ENCODE assay signal across 12 cellular contexts in the genomic region with DNA sequence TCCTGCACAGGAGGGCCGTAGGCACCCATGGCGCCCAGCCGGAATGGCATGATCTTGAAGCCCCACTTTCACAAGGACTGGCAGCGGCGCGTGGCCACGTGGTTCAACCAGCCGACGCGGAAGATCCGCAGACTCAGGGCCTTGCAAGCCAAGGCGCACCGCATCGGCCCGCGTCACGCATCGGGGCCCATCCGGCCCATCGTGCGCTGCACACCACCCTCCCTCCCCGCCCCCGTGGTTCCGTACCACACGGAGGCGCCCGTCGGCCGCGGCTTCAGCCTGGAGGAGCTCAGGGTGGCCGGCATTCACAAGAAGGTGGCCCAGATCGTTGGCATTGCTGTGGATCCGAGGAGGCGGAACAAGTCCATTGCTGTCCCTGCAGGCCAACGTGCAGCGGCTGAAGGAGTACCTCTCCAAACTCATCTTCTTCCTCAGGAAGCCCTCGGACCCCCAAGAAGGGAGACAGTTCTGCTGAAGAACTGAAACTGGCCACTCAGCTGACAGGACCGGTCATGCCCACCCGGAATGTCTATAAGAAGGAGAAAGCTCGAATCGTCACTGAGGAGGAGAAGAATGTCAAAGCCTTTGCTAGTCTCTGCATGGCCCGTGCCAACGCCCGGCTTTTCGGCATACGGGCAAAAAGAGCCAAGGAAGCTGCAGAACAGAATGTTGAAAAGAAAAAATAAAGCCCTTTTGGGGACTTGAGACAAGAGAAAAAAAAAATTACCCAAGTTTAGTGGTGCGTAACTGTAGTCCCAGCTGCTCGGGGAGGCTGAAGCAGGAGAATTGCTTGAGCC. TPM values are rescaled to one million over a fixed set of nuclear protein-coding genes. Genes with fewer than 3 reads are reported as not detected.
DNase-seq lines count a peak whose midpoint lies in the region; ATAC-seq and TF ChIP-seq lines count a peak whose summit lies in the region.
"Had no signal": no experiment of that assay in that cellular context is flagged by ENCODE, and none has a peak within 500 bp of the region (broad histone marks: within the 10 kb centered on the region; RNA-seq: fewer than 3 reads in every experiment).

No MANE protein-coding gene starts in this region.

- H3K9me3 ChIP-seq in Peyer's patch (no peaks in the 10 kb centered on the region), right cardiac atrium (ENCODE audit: control insufficient read depth, low read length) (no peaks in the 10 kb centered on the region)
- H3K9me3 ChIP-seq: uterus had no signal

- no peaks in the 10 kb centered on the region for H3K4me1 ChIP-seq in Peyer's patch
- H3K4me1 ChIP-seq in right cardiac atrium (ENCODE audit: control insufficient read depth, insufficient read depth, low read length), result no peaks in the 10 kb centered on the region
- H3K4me1 ChIP-seq: uterus had no signal

- H3K4me3 ChIP-seq in GM12864 (ENCODE audit: low read depth, low read length) (peak overlapping the region; percentile 35), Peyer's patch (peak overlapping the region in 1 of 4 donors; percentile 13), right cardiac atrium (ENCODE audit: low read length) (no peak overlapping the region)
- H3K4me3 ChIP-seq: uterus had no signal

- H3K36me3 ChIP-seq in Peyer's patch, result no peaks in the 10 kb centered on the region
- H3K36me3 ChIP-seq: uterus had no signal

- ATAC-seq in right cardiac atrium (peak in 1 of 2 donors; percentile 40), sciatic nerve (peak; percentile 36), HG03108 (IDR thresholded peaks at IDR 0.05; ENCODE audit: unreplicated experiment) (no peak), GM18907 (IDR thresholded peaks at IDR 0.05; ENCODE audit: unreplicated experiment) (no peak)

- intact Hi-C loops in right cardiac atrium (cut with DNase I) (no loop called here), sciatic nerve (cut with DNase I) (no loop called here)

- no peak for TF ChIP-seq POLR2A in Peyer's patch (IDR thresholded peaks at IDR 0.05)

- no peak overlapping the region for H3K27ac ChIP-seq in Peyer's patch
- H3K27ac ChIP-seq in right cardiac atrium (ENCODE audit: low read length), result no peak overlapping the region
- H3K27ac ChIP-seq: uterus had no signal

- DNase-seq in GM12864 (ENCODE audit: low read depth) (no peak), Peyer's patch (peak in 2 of 3 donors; percentile 75 to 82), right cardiac atrium (peak in 2 of 3 donors; percentile 64 to 72), sciatic nerve (ENCODE audit: low spot score) (no peak), T-helper 1 cell (no peak), NCI-H748 treated with DMSO at 0.1 percent for 48 hours (lab: John Stamatoyannopoulos, UW) (no peak)
- DNase-seq: NCI-H1436; SHP77; stimulated activated CD4-positive, alpha-beta T cell treated with anti-CD3 and anti-CD28 coated beads, Interleukin-4, amount 100 ng/mL, for 1 hour; uterus had no signal

- no peaks in the 10 kb centered on the region for H3K27me3 ChIP-seq in Peyer's patch
- no peaks in the 10 kb centered on the region for H3K27me3 ChIP-seq in right cardiac atrium (ENCODE audit: control insufficient read depth, insufficient read depth)

- 30% methylated on average over 48 of the region's 48 CpGs for WGBS in right cardiac atrium

- TF ChIP-seq CTCF in GM12864 (IDR thresholded peaks at IDR 0.05; ENCODE audit: low read depth, low read length, missing control alignments) (peak; percentile 46), Peyer's patch (IDR thresholded peaks at IDR 0.05) (peak in 3 of 6 experiments; percentile 4 to 34 (median 14))

RNA-seq across cellular contexts. Expression of gene NCOA5, which starts 9.9 kb away (rescaled TPM):
- total RNA-seq in Peyer's patch, result 10 to 100 TPM; 20.5 to 65.2 (median 24.9) TPM
- total RNA-seq in right cardiac atrium, result 10 to 100 TPM; 16.1 to 26.1 (median 21.2) TPM
- 9.5 TPM for polyA plus RNA-seq in right cardiac atrium
- total RNA-seq in sciatic nerve, result 27.4 TPM

RNA-seq across cellular contexts. Expression of gene CD40, which starts 18.4 kb away (rescaled TPM):
- 10 to 100 TPM in 2 of 4 donors, 1 to 10 TPM in 2; 1.6 to 17.6 (median 9.3) TPM for total RNA-seq in Peyer's patch
- total RNA-seq in right cardiac atrium, result 10 to 100 TPM; 11.6 to 19.0 (median 12.0) TPM
- 9.7 TPM for polyA plus RNA-seq in right cardiac atrium
- 25.1 TPM for total RNA-seq in sciatic nerve

Comparison
In these comparisons a context has a peak if more than half of its experiments do, and no peak if none do; other contexts are left out.
1. DNase-seq: peak in Peyer's patch (2 of 3) and right cardiac atrium (2 of 3); none in GM12864 (single experiment), sciatic nerve (single experiment), T-helper 1 cell (0 of 5) and NCI-H748 treated with DMSO at 0.1 percent for 48 hours (single experiment).